Comparison of ENCODE assay signal across 15 cellular contexts in the genomic region with DNA sequence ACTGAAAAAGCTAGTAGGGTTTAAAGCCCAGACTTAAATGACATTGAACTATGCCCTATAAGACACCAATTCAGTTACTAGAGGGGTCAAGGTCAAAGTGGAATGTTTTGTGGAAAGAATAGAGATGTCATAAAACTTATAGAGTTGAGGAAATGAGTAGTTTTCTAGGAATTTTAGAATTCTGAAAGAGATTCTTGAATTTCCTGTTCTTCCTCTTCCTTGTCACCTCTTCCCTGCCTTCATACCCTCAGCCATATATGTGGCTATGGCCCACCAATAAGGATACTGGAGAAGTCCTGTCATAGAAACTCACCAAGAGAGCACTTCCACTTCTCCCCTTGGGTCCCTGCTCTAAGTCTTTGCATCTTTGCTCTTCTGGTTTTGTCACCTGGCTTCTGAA.
"Had no signal": no experiment of that assay in that cellular context is flagged by ENCODE, and none has a peak within 500 bp of the region (broad histone marks: within the 10 kb centered on the region; RNA-seq: fewer than 3 reads in every experiment).

No MANE protein-coding gene starts in this region.

- H3K9me3 ChIP-seq: heart left ventricle, left lung, pancreas, tibial artery had no signal

- H3K4me1 Mint-ChIP-seq: neural progenitor cell had no signal

- H3K9me3 Mint-ChIP-seq: neural progenitor cell had no signal

- H3K27ac Mint-ChIP-seq: activated naive CD8-positive, alpha-beta T cell treated with anti-CD3 and anti-CD28 coated beads, Interleukin-2, amount 10 ng/mL, durations not matched to agents 7 days and 5 days; neural progenitor cell had no signal

- H3K4me2 ChIP-seq: neural progenitor cell had no signal

- H3K9ac ChIP-seq: neural progenitor cell had no signal

- FAIRE-seq: bronchial epithelial cell, frontal cortex, islet of Langerhans, pancreas, TTC549 had no signal

- DNase-seq: activated naive CD8-positive, alpha-beta T cell treated with anti-CD3 and anti-CD28 coated beads, Interleukin-2, amount 10 ng/mL, durations not matched to agents 7 days and 5 days; activated T-cell treated with anti-CD3 and anti-CD28 coated beads, Interleukin-2, amount 50 U/mL, for 48 hours; aorta; heart left ventricle; left lung; mesenchymal stem cell; pancreas; T-helper 2 cell; tibial artery had no signal

- H2AFZ ChIP-seq: neural progenitor cell had no signal

- H3K4me3 Mint-ChIP-seq: activated naive CD8-positive, alpha-beta T cell treated with anti-CD3 and anti-CD28 coated beads, Interleukin-2, amount 10 ng/mL, durations not matched to agents 7 days and 5 days; neural progenitor cell had no signal

- H3K4me1 ChIP-seq: neural progenitor cell, pancreas had no signal

- H3K27me3 ChIP-seq: heart left ventricle, left lung, neural progenitor cell, pancreas, tibial artery had no signal

- H3K27me3 Mint-ChIP-seq: activated naive CD8-positive, alpha-beta T cell treated with anti-CD3 and anti-CD28 coated beads, Interleukin-2, amount 10 ng/mL, durations not matched to agents 7 days and 5 days had no signal

- H3K4me3 ChIP-seq: heart left ventricle, left lung, neural progenitor cell, pancreas, skin epidermis, tibial artery had no signal

- H3K36me3 ChIP-seq: heart left ventricle, left lung, neural progenitor cell, pancreas, tibial artery had no signal

- H3K36me3 Mint-ChIP-seq: neural progenitor cell had no signal

- H3K27ac ChIP-seq: heart left ventricle, left lung, neural progenitor cell, pancreas had no signal

- ATAC-seq: heart left ventricle, pancreas had no signal
